In the genomic region with DNA sequence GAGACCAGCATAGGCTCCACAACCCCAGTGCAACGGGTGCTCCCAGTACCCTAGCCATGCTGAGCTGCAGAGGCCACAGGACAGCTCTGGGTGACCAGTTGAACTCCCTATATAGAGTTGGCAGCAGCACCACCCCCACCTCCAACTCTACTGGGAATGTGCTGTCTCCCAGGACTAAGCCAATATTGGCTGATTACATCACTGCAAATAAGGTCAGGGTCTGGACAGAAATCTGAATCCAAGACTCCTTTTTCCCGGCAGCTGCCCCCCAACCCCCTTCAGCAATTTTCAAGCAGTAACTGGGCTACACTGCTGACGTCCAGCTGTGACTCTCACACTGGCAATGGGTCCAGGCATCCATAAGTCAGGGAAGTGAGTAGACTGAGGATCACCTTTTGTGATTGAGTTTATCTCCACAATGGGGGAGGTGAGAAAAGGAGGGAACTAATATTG, we compare ENCODE assay signal across 21 cellular contexts. TPM values are rescaled to one million over a fixed set of nuclear protein-coding genes. Genes with fewer than 3 reads are reported as not detected.
DNase-seq lines count a peak whose midpoint lies in the region; ATAC-seq and TF ChIP-seq lines count a peak whose summit lies in the region.
"Had no signal": no experiment of that assay in that cellular context is flagged by ENCODE, and none has a peak within 500 bp of the region (broad histone marks: within the 10 kb centered on the region; RNA-seq: fewer than 3 reads in every experiment).

A gene with protein sequence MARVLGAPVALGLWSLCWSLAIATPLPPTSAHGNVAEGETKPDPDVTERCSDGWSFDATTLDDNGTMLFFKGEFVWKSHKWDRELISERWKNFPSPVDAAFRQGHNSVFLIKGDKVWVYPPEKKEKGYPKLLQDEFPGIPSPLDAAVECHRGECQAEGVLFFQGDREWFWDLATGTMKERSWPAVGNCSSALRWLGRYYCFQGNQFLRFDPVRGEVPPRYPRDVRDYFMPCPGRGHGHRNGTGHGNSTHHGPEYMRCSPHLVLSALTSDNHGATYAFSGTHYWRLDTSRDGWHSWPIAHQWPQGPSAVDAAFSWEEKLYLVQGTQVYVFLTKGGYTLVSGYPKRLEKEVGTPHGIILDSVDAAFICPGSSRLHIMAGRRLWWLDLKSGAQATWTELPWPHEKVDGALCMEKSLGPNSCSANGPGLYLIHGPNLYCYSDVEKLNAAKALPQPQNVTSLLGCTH (minus strand): TSS at position 82 of the 453 bp plus-strand sequence. CDS start 24 bp downstream, at position 58.

- ATAC-seq in left lobe of liver = peak; percentile 68
- ATAC-seq in T-helper 17 cell = no peak
- no peak for ATAC-seq in gastrocnemius medialis

- H3K4me3 ChIP-seq in HUES48 (ENCODE audit: low read depth, low read length) = no peak within 1 kb of the TSS
- H3K4me3 ChIP-seq in Loucy (ENCODE audit: low read length, poor library complexity, severe bottlenecking) = no peak within 1 kb of the TSS
- no peak within 1 kb of the TSS for H3K4me3 ChIP-seq in trophoblast cell (ENCODE audit: low read depth, low read length)
- H3K4me3 ChIP-seq in effector memory CD4-positive, alpha-beta T cell (ENCODE audit: insufficient read depth, low read depth, low read length, poor library complexity, severe bottlenecking) = no peak within 1 kb of the TSS
- H3K4me3 ChIP-seq in gastrocnemius medialis = no peak within 1 kb of the TSS
- H3K4me3 ChIP-seq: BLaER1 treated with 17β-estradiol and CSF1 and Interleukin-3, amounts not matched to agents 10 nM and 100 nM; SJCRH30 had no signal

- H3K4ac ChIP-seq in trophoblast cell (ENCODE audit: low read depth, low read length) = peak within 1 kb of the TSS; percentile 6

- H3K9ac ChIP-seq in HUES48 (ENCODE audit: low read depth, low read length) (no peak within 1 kb of the TSS), Loucy (ENCODE audit: low read depth, low read length, poor library complexity, severe bottlenecking) (no peak within 1 kb of the TSS), trophoblast cell (ENCODE audit: low read length) (no peak within 1 kb of the TSS)
- H3K9ac ChIP-seq: BLaER1 treated with 17β-estradiol and CSF1 and Interleukin-3, amounts not matched to agents 10 nM and 100 nM had no signal

- H3K36me3 ChIP-seq in HUES48 (ENCODE audit: control insufficient read depth, insufficient read depth, low read length) (no peaks in the 10 kb centered on the region), Loucy (ENCODE audit: insufficient read depth, low read length) (no peaks in the 10 kb centered on the region), trophoblast cell (ENCODE audit: control insufficient read depth in 1 of 2, insufficient read depth in 2 of 2, low read length in 2 of 2) (no peaks in the 10 kb centered on the region), gastrocnemius medialis (no peaks in the 10 kb centered on the region)
- no peaks in the 10 kb centered on the region for H3K36me3 ChIP-seq in effector memory CD4-positive, alpha-beta T cell (ENCODE audit: control insufficient read depth, insufficient read depth, low read length)
- H3K36me3 ChIP-seq: BLaER1 treated with 17β-estradiol and CSF1 and Interleukin-3, amounts not matched to agents 10 nM and 100 nM; Peyer's patch; SJCRH30 had no signal

- 0 out of 2 replicates have a peak within 1 kb of the TSS, but pooled peaks have one; percentile 91 for H2AFZ ChIP-seq in Loucy (ENCODE audit: low read length)
- no peak within 1 kb of the TSS for H2AFZ ChIP-seq in trophoblast cell (ENCODE audit: insufficient read depth, low read length, poor library complexity)

- in situ Hi-C loops in gastrocnemius medialis (cut with MboI; ENCODE audit: low sequenced_read_pairs in 4 of 4) = loop anchor here (5.0 to 10.0 kb wide), 2 partner anchors 64 to 66 kb away; no protein-coding TSS in a partner anchor

- H3K9me3 ChIP-seq in HUES48 (ENCODE audit: control insufficient read depth, insufficient read depth, low read length) (no peaks in the 10 kb centered on the region), Loucy (ENCODE audit: insufficient read depth, low read depth, low read length) (no peaks in the 10 kb centered on the region), trophoblast cell (ENCODE audit: insufficient read depth, low read depth, low read length) (peaks cover 3% of the 10 kb centered on the region), T-helper 17 cell (ENCODE audit: control insufficient read depth, low read length, poor library complexity, severe bottlenecking) (no peaks in the 10 kb centered on the region), gastrocnemius medialis (no peaks in the 10 kb centered on the region)
- no peaks in the 10 kb centered on the region for H3K9me3 ChIP-seq in effector memory CD4-positive, alpha-beta T cell (ENCODE audit: control insufficient read depth, low read length)
- H3K9me3 ChIP-seq: BLaER1 treated with 17β-estradiol and CSF1 and Interleukin-3, amounts not matched to agents 10 nM and 100 nM; Peyer's patch; SJCRH30 had no signal

- no CpG with 5 or more reads among the region's 3 CpGs for WGBS in trophoblast cell (ENCODE audit: extremely low coverage, insufficient coverage, insufficient read length)

- H4K20me1 ChIP-seq in Loucy (ENCODE audit: insufficient read depth, low read length, poor library complexity, severe bottlenecking) = no peaks in the 10 kb centered on the region
- H4K20me1 ChIP-seq: BLaER1 treated with 17β-estradiol and CSF1 and Interleukin-3, amounts not matched to agents 10 nM and 100 nM had no signal

- no peaks in the 10 kb centered on the region for H3K9me2 ChIP-seq in Loucy (replicated peaks; ENCODE audit: low read depth, low read length)

- H3K4me2 ChIP-seq in Loucy (ENCODE audit: low read depth, low read length, poor library complexity, severe bottlenecking) (no peak within 1 kb of the TSS), trophoblast cell (ENCODE audit: low read length) (no peak within 1 kb of the TSS)

- TF ChIP-seq POLR2A in gastrocnemius medialis (IDR thresholded peaks at IDR 0.05) = no peak

- peak within 1 kb of the TSS; percentile 54 for H2BK5ac ChIP-seq in trophoblast cell (ENCODE audit: low read depth, low read length, poor library complexity)

- H3K79me2 ChIP-seq in Loucy (ENCODE audit: insufficient read depth, low read length) = no peaks in the 10 kb centered on the region
- no peaks in the 10 kb centered on the region for H3K79me2 ChIP-seq in trophoblast cell (ENCODE audit: control insufficient read depth, insufficient read depth, low read length, poor library complexity)

- peak within 1 kb of the TSS; percentile 60 for H2BK120ac ChIP-seq in trophoblast cell (ENCODE audit: insufficient read depth, low read length, poor library complexity)

- H2BK12ac ChIP-seq in trophoblast cell (ENCODE audit: low read length) = peak within 1 kb of the TSS; percentile 66

- TF ChIP-seq CTCF in Loucy (conservative IDR thresholded peaks at IDR 0.05; ENCODE audit: low read length) (no peak), gastrocnemius medialis (IDR thresholded peaks at IDR 0.05 in 4 of 5, conservative IDR thresholded peaks at IDR 0.05 in 1 of 5) (no peak)

- peak within 1 kb of the TSS; percentile 24 for H4K8ac ChIP-seq in trophoblast cell (ENCODE audit: low read depth, low read length)

- H3K79me1 ChIP-seq in trophoblast cell (ENCODE audit: low read length) = peaks cover 5% of the 10 kb centered on the region

- H3K27me3 ChIP-seq in HUES48 (ENCODE audit: control insufficient read depth, insufficient read depth, low read length) (no peaks in the 10 kb centered on the region), Loucy (ENCODE audit: insufficient read depth, low read length, poor library complexity, severe bottlenecking) (no peaks in the 10 kb centered on the region), trophoblast cell (ENCODE audit: insufficient read depth, low read length) (no peaks in the 10 kb centered on the region), gastrocnemius medialis (no peaks in the 10 kb centered on the region)
- H3K27me3 ChIP-seq in effector memory CD4-positive, alpha-beta T cell (replicated peaks; ENCODE audit: control insufficient read depth, insufficient read depth, low read length, poor library complexity, severe bottlenecking) = no peaks in the 10 kb centered on the region
- H3K27me3 ChIP-seq: BLaER1 treated with 17β-estradiol and CSF1 and Interleukin-3, amounts not matched to agents 10 nM and 100 nM; Peyer's patch had no signal

- H3K36me3 Mint-ChIP-seq in T-helper 17 cell (ENCODE audit: low read depth) = peaks cover under 1% of the 10 kb centered on the region
- H3K36me3 Mint-ChIP-seq: CD4-positive, alpha-beta memory T cell had no signal

- peak within 1 kb of the TSS; percentile 43 for H3K18ac ChIP-seq in trophoblast cell (ENCODE audit: low read length)

- peak within 1 kb of the TSS; percentile 71 for H3K14ac ChIP-seq in trophoblast cell (ENCODE audit: low read length)

- peaks cover under 1% of the 10 kb centered on the region for H3K4me1 Mint-ChIP-seq in T-helper 17 cell
- H3K4me1 Mint-ChIP-seq: CD4-positive, alpha-beta memory T cell had no signal

- intact Hi-C loops in gastrocnemius medialis (cut with DNase I; ENCODE audit: low total_unique reads) = loop anchor here (5.0 kb wide), 1 partner anchor 61 kb away; no protein-coding TSS in a partner anchor

- DNase-seq in left lobe of liver (ENCODE audit: low spot score) (peak; percentile 93), trophoblast cell (no peak), T-helper 17 cell (no peak), gastrocnemius medialis (no peak), RKO (ENCODE audit: low spot score) (no peak)
- DNase-seq in effector memory CD4-positive, alpha-beta T cell = no peak
- DNase-seq: CD4-positive, alpha-beta memory T cell; GOT3; HCEC 1CT; Karpas-422; NCI-H1694; NCI-H2081; NCI-H2171; NCI-H345; NCI-H524; Peyer's patch; SJCRH30 had no signal

- H3K23ac ChIP-seq in trophoblast cell (ENCODE audit: low read length) = no peak within 1 kb of the TSS

- peaks cover 3% of the 10 kb centered on the region; the same call in 1 of the 2 replicates for H3K4me1 ChIP-seq in HUES48 (ENCODE audit: control insufficient read depth, insufficient read depth, low read length)
- H3K4me1 ChIP-seq in Loucy (ENCODE audit: insufficient read depth, low read length, poor library complexity, severe bottlenecking) = peaks cover 20% of the 10 kb centered on the region
- H3K4me1 ChIP-seq in trophoblast cell (ENCODE audit: control insufficient read depth in 1 of 2, insufficient read depth in 2 of 2, low read length in 2 of 2) = peaks cover 14 to 21% of the 10 kb centered on the region in 2 experiments
- peaks cover 16% of the 10 kb centered on the region for H3K4me1 ChIP-seq in effector memory CD4-positive, alpha-beta T cell (ENCODE audit: control insufficient read depth, insufficient read depth, low read length, poor library complexity, severe bottlenecking)
- no peaks in the 10 kb centered on the region for H3K4me1 ChIP-seq in gastrocnemius medialis
- H3K4me1 ChIP-seq: SJCRH30 had no signal

- peak within 1 kb of the TSS; percentile 65 for H3K27ac ChIP-seq in HUES48 (ENCODE audit: low read depth, low read length)
- no peak within 1 kb of the TSS for H3K27ac ChIP-seq in trophoblast cell (ENCODE audit: low read depth, low read length)
- H3K27ac ChIP-seq in effector memory CD4-positive, alpha-beta T cell (ENCODE audit: insufficient read depth, low read length, poor library complexity, severe bottlenecking) = no peak within 1 kb of the TSS
- H3K27ac ChIP-seq in gastrocnemius medialis = no peak within 1 kb of the TSS
- H3K27ac ChIP-seq: BLaER1 treated with 17β-estradiol and CSF1 and Interleukin-3, amounts not matched to agents 10 nM and 100 nM; HL-60; Peyer's patch; SJCRH30 had no signal

- H4K12ac ChIP-seq in trophoblast cell (ENCODE audit: low read depth, low read length) = no peak within 1 kb of the TSS

- H3K27ac Mint-ChIP-seq in T-helper 17 cell = no peak within 1 kb of the TSS
- H3K27ac Mint-ChIP-seq: CD4-positive, alpha-beta memory T cell had no signal

- no peak within 1 kb of the TSS for H3K4me3 Mint-ChIP-seq in T-helper 17 cell
- H3K4me3 Mint-ChIP-seq: CD4-positive, alpha-beta memory T cell had no signal

- H4K91ac ChIP-seq in trophoblast cell (ENCODE audit: low read depth, low read length) = peak within 1 kb of the TSS; percentile 80

- H3K27me3 Mint-ChIP-seq in T-helper 17 cell = no peaks in the 10 kb centered on the region
- H3K27me3 Mint-ChIP-seq: CD4-positive, alpha-beta memory T cell had no signal

- H3F3A ChIP-seq in Loucy (ENCODE audit: low read depth) = no peaks in the 10 kb centered on the region

- H2AK5ac ChIP-seq in trophoblast cell (ENCODE audit: low read length) = no peak within 1 kb of the TSS

RNA-seq across cellular contexts. Expression of the gene that starts here (rescaled TPM):
- total RNA-seq in left lobe of liver = 5,455 TPM
- 0.93 and 0.94 TPM in 2 replicates for polyA plus RNA-seq in trophoblast cell (2013)
- under 1 TPM; 0.47 to 0.86 TPM for total RNA-seq in T-helper 17 cell
- 10 to 100 TPM in 1 of 4 donors, 1 to 10 TPM in 1, not detected in 2; 8.7 to 17.6 TPM for total RNA-seq in gastrocnemius medialis
- total RNA-seq: SJCRH30 had no signal
- polyA plus RNA-seq: CD4-positive, alpha-beta memory T cell had no signal

Comparison
In these comparisons a context has a peak if more than half of its experiments do, and no peak if none do; other contexts are left out.
1. RNA of the gene that starts here (total RNA-seq): 5,455 TPM in left lobe of liver (single experiment); 8.7 to 17.6 TPM in gastrocnemius medialis and 0.47 to 0.86 TPM in T-helper 17 cell; every median in the first group is over 100 times any median in the second.